In genomic region chr3:152910211-152910610, GRCh38 we compare ENCODE assay signal across 1 cellular context.
TF ChIP-seq lines count a peak whose summit lies in the region.

No MANE protein-coding gene starts in this region.

TF ChIP-seq in A549, 52 proteins besides CTCF, POLR2A, EP300 and RAD21 (continued from another document):
- no peak for TF ChIP-seq ATOH8 (CRISPR knock-in tag; IDR thresholded peaks at IDR 0.05; ENCODE audit: low read depth)
- no peak for TF ChIP-seq USF2 (IDR thresholded peaks at IDR 0.05)
- no peak for TF ChIP-seq ZSCAN20 (CRISPR knock-in tag; IDR thresholded peaks at IDR 0.05)
- no peak for TF ChIP-seq TFCP2L1 (CRISPR knock-in tag; IDR thresholded peaks at IDR 0.05)
- no peak for TF ChIP-seq JUN (IDR thresholded peaks at IDR 0.05)
- no peak for TF ChIP-seq BCL3 (IDR thresholded peaks at IDR 0.05)
TF ChIP-seq in A549: peak in this region for 0.
